Comparison of ENCODE assay signal across 8 cellular contexts in the genomic region with DNA sequence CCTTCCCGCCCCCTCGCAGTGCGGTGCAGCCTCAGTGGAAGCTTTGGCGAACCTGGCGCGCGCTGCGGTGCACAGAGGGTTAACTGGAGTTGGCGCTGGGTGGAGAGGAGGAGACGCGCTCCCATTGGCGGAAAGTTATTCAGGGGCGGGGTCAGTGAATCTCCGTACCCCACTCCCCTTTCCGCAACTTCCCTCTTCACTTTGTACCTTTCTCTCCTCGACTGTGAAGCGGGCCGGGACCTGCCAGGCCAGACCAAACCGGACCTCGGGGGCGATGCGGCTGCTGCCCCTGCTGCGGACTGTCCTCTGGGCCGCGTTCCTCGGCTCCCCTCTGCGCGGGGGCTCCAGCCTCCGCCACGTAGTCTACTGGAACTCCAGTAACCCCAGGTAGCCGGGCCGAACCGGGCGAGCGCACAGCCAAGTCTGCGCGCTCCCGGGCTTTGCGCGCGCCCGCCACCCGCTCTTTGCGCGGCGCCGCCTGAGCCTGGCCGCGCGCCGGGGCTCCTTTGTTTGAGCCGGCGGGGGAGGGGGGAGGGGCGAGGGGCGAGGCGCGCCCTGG. TPM values are rescaled to one million over a fixed set of nuclear protein-coding genes. Genes with fewer than 3 reads are reported as not detected.
DNase-seq lines count a peak whose midpoint lies in the region; ATAC-seq and TF ChIP-seq lines count a peak whose summit lies in the region.

A gene with protein sequence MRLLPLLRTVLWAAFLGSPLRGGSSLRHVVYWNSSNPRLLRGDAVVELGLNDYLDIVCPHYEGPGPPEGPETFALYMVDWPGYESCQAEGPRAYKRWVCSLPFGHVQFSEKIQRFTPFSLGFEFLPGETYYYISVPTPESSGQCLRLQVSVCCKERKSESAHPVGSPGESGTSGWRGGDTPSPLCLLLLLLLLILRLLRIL (plus strand): TSS at position 191 of the 559 bp plus-strand sequence. CDS start 84 bp downstream, at position 275.

- intact Hi-C loops in Right ventricle myocardium inferior (cut with DNase I): loop anchor here (2.0 to 5.0 kb wide), 3 partner anchors 21 to 505 kb away; partner anchors contain the start of genes PYGO2 and UBE2Q1

- ATAC-seq in GM21723 (IDR thresholded peaks at IDR 0.05; ENCODE audit: unreplicated experiment) (peak; percentile 77), Right ventricle myocardium inferior (peak; percentile 92), upper lobe of left lung (ENCODE audit: low FRiP score in 2 of 2) (peak; percentile 92 to 95)

- H3K4me2 ChIP-seq in parathyroid adenoma (ENCODE audit: low read length): peak within 1 kb of the TSS; percentile 93

- H3K4me3 ChIP-seq in LNCaP clone FGC (ENCODE audit: low read depth, low read length) (peak within 1 kb of the TSS; percentile 74), parathyroid adenoma (ENCODE audit: low read depth, low read length) (peak within 1 kb of the TSS; percentile 89), upper lobe of left lung (peak within 1 kb of the TSS; percentile 73 to 83 (median 78))

- H3K4me1 ChIP-seq in parathyroid adenoma (peaks cover 8% of the 10 kb centered on the region), upper lobe of left lung (peaks cover 24 to 36% (median 32%) of the 10 kb centered on the region in 4 donors)

- DNase-seq in ELR (ENCODE audit: low read depth): peak; percentile 87
- peak; percentile 79 for DNase-seq in LNCaP clone FGC (ENCODE audit: low read depth)
- peak; percentile 99 for DNase-seq in SKM-1 treated with dmso at 0.1 percent for 144 hours (lab: John Stamatoyannopoulos, UW; ENCODE audit: unreplicated experiment)
- peak; percentile 89 for DNase-seq in Right ventricle myocardium inferior (ENCODE audit: missing footprints)
- DNase-seq in upper lobe of left lung: peak; percentile 91 to 93

- peak within 1 kb of the TSS; percentile 97 for H3K4me3 Mint-ChIP-seq in activated naive CD8-positive, alpha-beta T cell

- TF ChIP-seq EP300 in upper lobe of left lung (IDR thresholded peaks at IDR 0.05): no peak

- no peak for TF ChIP-seq CTCF in LNCaP clone FGC (IDR thresholded peaks at IDR 0.05; ENCODE audit: control insufficient read depth, extremely low read depth, insufficient read depth)
- no peak for TF ChIP-seq CTCF in parathyroid adenoma (IDR thresholded peaks at IDR 0.05)
- peak in 1 of 6 experiments; percentile 14 for TF ChIP-seq CTCF in upper lobe of left lung (IDR thresholded peaks at IDR 0.05)

- no peak within 1 kb of the TSS for H3K9ac ChIP-seq in parathyroid adenoma

- H3K79me2 ChIP-seq in parathyroid adenoma: no peaks in the 10 kb centered on the region

- no peaks in the 10 kb centered on the region for H3K36me3 Mint-ChIP-seq in activated naive CD8-positive, alpha-beta T cell

- peak in 1 of 4 donors; percentile 69 for TF ChIP-seq POLR2A in upper lobe of left lung (IDR thresholded peaks at IDR 0.05)

- H3K4me1 Mint-ChIP-seq in activated naive CD8-positive, alpha-beta T cell (ENCODE audit: low read depth): peaks cover 27% of the 10 kb centered on the region

- H3K36me3 ChIP-seq in parathyroid adenoma (ENCODE audit: control insufficient read depth, insufficient read depth, low read length) (no peaks in the 10 kb centered on the region), upper lobe of left lung (peaks cover 4 to 39% (median 22%) of the 10 kb centered on the region in 4 donors)

- H3K27ac Mint-ChIP-seq in activated naive CD8-positive, alpha-beta T cell: peak within 1 kb of the TSS; percentile 79

- H3K27me3 ChIP-seq in parathyroid adenoma (ENCODE audit: control insufficient read depth, insufficient read depth, low read length): no peaks in the 10 kb centered on the region
- H3K27me3 ChIP-seq in upper lobe of left lung: no peaks in the 10 kb centered on the region

- no peaks in the 10 kb centered on the region for H3K9me3 Mint-ChIP-seq in activated naive CD8-positive, alpha-beta T cell (ENCODE audit: low read depth)

- H3K27me3 Mint-ChIP-seq in activated naive CD8-positive, alpha-beta T cell: no peaks in the 10 kb centered on the region

- peak within 1 kb of the TSS; percentile 70 for H2AFZ ChIP-seq in parathyroid adenoma

- WGBS in upper lobe of left lung, 2 donors: 0 to 1% methylated on average over 34 to 40 of the region's 57 CpGs

- H3K27ac ChIP-seq in parathyroid adenoma: no peak within 1 kb of the TSS
- peak within 1 kb of the TSS; percentile 71 to 91 (median 84) for H3K27ac ChIP-seq in upper lobe of left lung

- H3K9me3 ChIP-seq in parathyroid adenoma (ENCODE audit: control insufficient read depth, low read length): no peaks in the 10 kb centered on the region
- no peaks in the 10 kb centered on the region for H3K9me3 ChIP-seq in upper lobe of left lung

RNA-seq across cellular contexts. Expression of the gene that starts here (rescaled TPM):
- total RNA-seq in Right ventricle myocardium inferior: 2.1 TPM
- 1 to 10 TPM; 2.8 to 8.1 (median 7.0) TPM for total RNA-seq in upper lobe of left lung
